10 cellular contexts compared by ENCODE assay signal in the genomic region with DNA sequence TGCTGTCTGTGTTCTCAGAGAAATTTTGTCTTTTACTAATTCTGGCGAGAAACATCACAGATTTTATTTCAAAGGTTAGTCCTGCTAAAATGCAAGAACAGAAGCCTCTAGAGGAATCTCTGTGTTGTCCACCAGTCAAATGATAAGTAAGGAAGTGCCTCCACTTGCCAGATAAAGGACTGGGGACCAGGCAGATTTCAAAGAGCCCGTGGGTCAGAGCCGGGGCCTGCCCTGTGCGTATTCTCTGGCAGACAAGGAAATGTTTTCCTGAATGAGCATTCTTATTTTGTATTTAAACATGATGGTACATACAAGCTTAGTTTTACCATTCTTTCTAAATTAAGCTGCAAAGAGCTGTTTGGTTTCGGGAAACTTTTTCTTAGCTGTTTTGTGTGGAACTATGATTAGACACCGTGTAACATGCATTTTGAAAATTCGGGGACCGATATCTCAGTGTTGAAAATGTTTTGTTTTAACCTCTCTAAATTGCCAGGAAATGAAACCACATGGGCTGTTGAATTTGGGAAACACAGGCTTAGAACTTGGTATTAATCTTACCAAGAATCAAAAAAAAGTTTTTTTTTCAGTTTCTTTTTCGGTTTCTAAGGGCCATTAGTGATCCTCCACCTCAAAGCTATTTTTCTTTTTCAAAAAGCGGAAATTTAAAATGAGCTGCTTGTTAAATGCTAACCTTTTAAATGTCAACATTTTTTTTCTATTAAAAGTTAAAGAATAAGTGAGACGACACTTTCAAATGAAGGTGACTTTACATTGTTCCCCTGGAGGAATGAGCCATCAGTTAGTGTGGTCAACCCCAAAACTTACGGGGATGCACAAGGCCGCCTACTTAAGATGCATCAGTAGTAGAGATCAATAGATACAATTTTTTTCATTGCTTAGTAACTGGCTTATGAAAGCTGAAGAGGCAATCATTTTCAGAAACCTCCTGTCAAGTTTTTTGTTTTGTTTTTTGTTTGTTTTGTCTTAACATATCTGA.
A peak's percentile ranks its signal among the peaks of the same experiment; 100 is the strongest.
DNase-seq lines count a peak whose midpoint lies in the region; ATAC-seq, FAIRE-seq and TF ChIP-seq lines count a peak whose summit lies in the region.
"Had no signal": no experiment of that assay in that cellular context is flagged by ENCODE, and none has a peak within 500 bp of the region (broad histone marks: within the 10 kb centered on the region; RNA-seq: fewer than 3 reads in every experiment).

No MANE protein-coding gene starts in this region.

- DNase-seq in GM18507 (ENCODE audit: extremely low spot score, insufficient read length, low read depth) (no peak), OCI-M1 (lab: John Stamatoyannopoulos, UW) (peak; percentile 47), SIG-M5 treated with dmso at 0.1 percent for 504 hours (lab: John Stamatoyannopoulos, UW; ENCODE audit: unreplicated experiment) (no peak), DMS53 (lab: John Stamatoyannopoulos, UW) (no peak), lower leg skin (ENCODE audit: low spot score in 2 of 2) (no peak)

- ATAC-seq in HG02571 (IDR thresholded peaks at IDR 0.05; ENCODE audit: unreplicated experiment) (peak; percentile 46), HG03045 (IDR thresholded peaks at IDR 0.05; ENCODE audit: unreplicated experiment) (no peak)
- ATAC-seq: K562 had no signal

- no peak for TF ChIP-seq CTCF in lower leg skin (IDR thresholded peaks at IDR 0.05)

- WGBS in lower leg skin, 2 donors, result 67 to 72% methylated on average over 13 of the region's 13 CpGs

- H3K4me3 ChIP-seq in lower leg skin (ENCODE audit: low read depth, poor library complexity, severe bottlenecking), result no peak overlapping the region
- H3K4me3 ChIP-seq: K562 had no signal

- intact Hi-C loops in lower leg skin (cut with DNase I; ENCODE audit: low total_unique reads), result no loop called here

- FAIRE-seq in GM18507 (lab: Jason Lieb, UNC) (peak; percentile 85), islet of Langerhans (lab: Jason Lieb, UNC) (peak; percentile 60)
- FAIRE-seq: endometrium, K562 had no signal

- no peak for TF ChIP-seq POLR2A in lower leg skin (IDR thresholded peaks at IDR 0.05)
